ENCODE assay signal across 1 cellular context in genomic region chr12:27969011-27969900, GRCh38.
TF ChIP-seq lines count a peak whose summit lies in the region.

No MANE protein-coding gene starts in this region.

TF ChIP-seq in HEK293, 187 proteins besides CTCF, POLR2A, EP300 and RAD21 (continued from another document and continues in another):
- no peak for TF ChIP-seq INSM2 (tag by site-specific recombination; IDR thresholded peaks at IDR 0.05)
- peak; percentile 71 for TF ChIP-seq PRDM1 (tag by site-specific recombination; IDR thresholded peaks at IDR 0.05)
- no peak for TF ChIP-seq ZNF132 (tag by site-specific recombination; IDR thresholded peaks at IDR 0.05; ENCODE audit: borderline replicate concordance)
- no peak for TF ChIP-seq PRDM2 (tag by site-specific recombination; IDR thresholded peaks at IDR 0.05; ENCODE audit: borderline replicate concordance)
- TF ChIP-seq ZNF239 (tag by site-specific recombination; IDR thresholded peaks at IDR 0.05): no peak
- TF ChIP-seq ZNF366 (tag by site-specific recombination; conservative IDR thresholded peaks at IDR 0.05): no peak
- TF ChIP-seq ZNF398 (tag by site-specific recombination; IDR thresholded peaks at IDR 0.05): peak; percentile 35
- TF ChIP-seq SP3 (tag by site-specific recombination; IDR thresholded peaks at IDR 0.05): no peak
- no peak for TF ChIP-seq ZFHX2 (tag by site-specific recombination; conservative IDR thresholded peaks at IDR 0.05)
- no peak for TF ChIP-seq ZNF837 (tag by site-specific recombination; IDR thresholded peaks at IDR 0.05)
- TF ChIP-seq TSHZ1 (tag by site-specific recombination; IDR thresholded peaks at IDR 0.05; ENCODE audit: borderline replicate concordance): no peak
- peak; percentile 98 for TF ChIP-seq ZIC2 (tag by site-specific recombination; IDR thresholded peaks at IDR 0.05)
- peak; percentile 35; the same call in 1 of the 2 replicates for TF ChIP-seq ZBTB48 (tag by site-specific recombination; IDR thresholded peaks at IDR 0.05)
- TF ChIP-seq ZNF585B (tag by site-specific recombination; IDR thresholded peaks at IDR 0.05): no peak
- TF ChIP-seq ZNF175 (tag by site-specific recombination; IDR thresholded peaks at IDR 0.05): no peak
- TF ChIP-seq, protein P1, sequence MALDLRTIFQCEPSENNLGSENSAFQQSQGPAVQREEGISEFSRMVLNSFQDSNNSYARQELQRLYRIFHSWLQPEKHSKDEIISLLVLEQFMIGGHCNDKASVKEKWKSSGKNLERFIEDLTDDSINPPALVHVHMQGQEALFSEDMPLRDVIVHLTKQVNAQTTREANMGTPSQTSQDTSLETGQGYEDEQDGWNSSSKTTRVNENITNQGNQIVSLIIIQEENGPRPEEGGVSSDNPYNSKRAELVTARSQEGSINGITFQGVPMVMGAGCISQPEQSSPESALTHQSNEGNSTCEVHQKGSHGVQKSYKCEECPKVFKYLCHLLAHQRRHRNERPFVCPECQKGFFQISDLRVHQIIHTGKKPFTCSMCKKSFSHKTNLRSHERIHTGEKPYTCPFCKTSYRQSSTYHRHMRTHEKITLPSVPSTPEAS (tag by site-specific recombination; IDR thresholded peaks at IDR 0.05): no peak
- TF ChIP-seq ZNF518A (tag by site-specific recombination; conservative IDR thresholded peaks at IDR 0.05; ENCODE audit: low read depth): no peak
- no peak for TF ChIP-seq ZNF184 (tag by site-specific recombination; IDR thresholded peaks at IDR 0.05)
- TF ChIP-seq ZNF623 (tag by site-specific recombination; IDR thresholded peaks at IDR 0.05): no peak
- TF ChIP-seq ZNF280C (tag by site-specific recombination; IDR thresholded peaks at IDR 0.05): no peak
- TF ChIP-seq KLF9 (tag by site-specific recombination; IDR thresholded peaks at IDR 0.05; ENCODE audit: low read depth): no peak
- TF ChIP-seq, protein P2, sequence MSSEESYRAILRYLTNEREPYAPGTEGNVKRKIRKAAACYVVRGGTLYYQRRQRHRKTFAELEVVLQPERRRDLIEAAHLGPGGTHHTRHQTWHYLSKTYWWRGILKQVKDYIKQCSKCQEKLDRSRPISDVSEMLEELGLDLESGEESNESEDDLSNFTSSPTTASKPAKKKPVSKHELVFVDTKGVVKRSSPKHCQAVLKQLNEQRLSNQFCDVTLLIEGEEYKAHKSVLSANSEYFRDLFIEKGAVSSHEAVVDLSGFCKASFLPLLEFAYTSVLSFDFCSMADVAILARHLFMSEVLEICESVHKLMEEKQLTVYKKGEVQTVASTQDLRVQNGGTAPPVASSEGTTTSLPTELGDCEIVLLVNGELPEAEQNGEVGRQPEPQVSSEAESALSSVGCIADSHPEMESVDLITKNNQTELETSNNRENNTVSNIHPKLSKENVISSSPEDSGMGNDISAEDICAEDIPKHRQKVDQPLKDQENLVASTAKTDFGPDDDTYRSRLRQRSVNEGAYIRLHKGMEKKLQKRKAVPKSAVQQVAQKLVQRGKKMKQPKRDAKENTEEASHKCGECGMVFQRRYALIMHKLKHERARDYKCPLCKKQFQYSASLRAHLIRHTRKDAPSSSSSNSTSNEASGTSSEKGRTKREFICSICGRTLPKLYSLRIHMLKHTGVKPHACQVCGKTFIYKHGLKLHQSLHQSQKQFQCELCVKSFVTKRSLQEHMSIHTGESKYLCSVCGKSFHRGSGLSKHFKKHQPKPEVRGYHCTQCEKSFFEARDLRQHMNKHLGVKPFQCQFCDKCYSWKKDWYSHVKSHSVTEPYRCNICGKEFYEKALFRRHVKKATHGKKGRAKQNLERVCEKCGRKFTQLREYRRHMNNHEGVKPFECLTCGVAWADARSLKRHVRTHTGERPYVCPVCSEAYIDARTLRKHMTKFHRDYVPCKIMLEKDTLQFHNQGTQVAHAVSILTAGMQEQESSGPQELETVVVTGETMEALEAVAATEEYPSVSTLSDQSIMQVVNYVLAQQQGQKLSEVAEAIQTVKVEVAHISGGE (tag by site-specific recombination; conservative IDR thresholded peaks at IDR 0.05; ENCODE audit: low read depth): 0 out of 2 replicates have a peak, but pooled peaks have one; percentile 9
- TF ChIP-seq SALL2 (tag by site-specific recombination; IDR thresholded peaks at IDR 0.05; ENCODE audit: borderline replicate concordance): no peak
